Comparison of ENCODE assay signal across 8 cellular contexts in the genomic region with DNA sequence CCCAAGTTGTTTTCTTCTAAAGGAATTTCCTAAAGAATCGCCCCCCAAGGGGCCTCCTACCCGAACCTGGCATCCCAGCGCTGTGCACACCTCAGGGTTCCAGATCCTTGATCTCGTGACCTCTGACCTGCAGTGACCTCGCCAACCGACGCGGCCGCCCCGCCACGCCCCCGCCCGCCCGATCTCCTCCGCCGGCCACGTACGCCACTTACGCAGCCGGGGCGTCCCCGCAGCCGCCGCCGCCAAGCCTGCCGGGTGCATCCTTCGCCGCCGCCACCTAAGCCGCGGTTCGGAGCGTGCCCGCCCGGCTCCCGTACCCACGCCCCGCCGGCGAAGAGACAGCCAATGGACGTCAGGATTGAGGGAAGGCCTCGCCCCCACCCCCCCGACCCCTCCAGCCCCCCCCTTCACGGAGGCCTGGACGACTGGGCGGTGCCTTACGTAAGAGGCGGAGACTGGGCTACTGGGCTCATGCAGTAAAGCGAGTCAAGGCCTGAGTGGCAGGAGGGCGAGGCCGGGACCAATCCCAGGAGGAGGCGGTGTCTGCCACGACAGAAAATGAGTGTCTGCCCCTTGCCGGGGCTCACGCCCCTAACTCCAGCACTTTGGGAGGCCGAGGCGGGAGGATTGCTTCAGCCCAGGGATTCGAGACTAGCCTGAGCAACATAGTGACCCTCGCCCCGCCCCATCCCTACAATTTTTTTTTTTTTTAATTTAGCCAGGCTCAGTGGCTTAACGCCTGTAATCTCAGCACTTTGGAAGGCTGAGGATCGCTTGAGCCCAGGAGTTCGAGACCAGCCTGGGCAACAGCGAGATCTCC. TPM values are rescaled to one million over a fixed set of nuclear protein-coding genes. Genes with fewer than 3 reads are reported as not detected.
DNase-seq lines count a peak whose midpoint lies in the region; ATAC-seq, FAIRE-seq and TF ChIP-seq lines count a peak whose summit lies in the region.

A gene with protein sequence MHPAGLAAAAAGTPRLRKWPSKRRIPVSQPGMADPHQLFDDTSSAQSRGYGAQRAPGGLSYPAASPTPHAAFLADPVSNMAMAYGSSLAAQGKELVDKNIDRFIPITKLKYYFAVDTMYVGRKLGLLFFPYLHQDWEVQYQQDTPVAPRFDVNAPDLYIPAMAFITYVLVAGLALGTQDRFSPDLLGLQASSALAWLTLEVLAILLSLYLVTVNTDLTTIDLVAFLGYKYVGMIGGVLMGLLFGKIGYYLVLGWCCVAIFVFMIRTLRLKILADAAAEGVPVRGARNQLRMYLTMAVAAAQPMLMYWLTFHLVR (minus strand): TSS at position 291 of the 820 bp plus-strand sequence. CDS start 30 bp downstream, at position 261.

- H3K4me1 Mint-ChIP-seq in Calu3 (ENCODE audit: low read depth, unreplicated experiment): peaks cover 16% of the 10 kb centered on the region
- peaks cover 47% of the 10 kb centered on the region for H3K4me1 Mint-ChIP-seq in activated CD8-positive, alpha-beta memory T cell treated with anti-CD3 and anti-CD28 coated beads, Interleukin-2, amount 10 ng/mL, durations not matched to agents 7 days and 5 days

- H3K14ac ChIP-seq in H1 (ENCODE audit: insufficient read length): no peak within 1 kb of the TSS

- H2AK5ac ChIP-seq in H1 (ENCODE audit: low read depth, low read length) (no peak within 1 kb of the TSS), mesendoderm (ENCODE audit: low read length) (peak within 1 kb of the TSS; percentile 85)

- peak; percentile 81 for ATAC-seq in GM21423 (IDR thresholded peaks at IDR 0.05; ENCODE audit: unreplicated experiment)
- peak; percentile 94 for ATAC-seq in activated CD8-positive, alpha-beta memory T cell treated with anti-CD3 and anti-CD28 coated beads, Interleukin-2, amount 10 ng/mL, durations not matched to agents 7 days and 5 days

- no peaks in the 10 kb centered on the region; the same call in 1 of the 2 replicates for H3K4me1 ChIP-seq in HUES48 (ENCODE audit: control insufficient read depth, insufficient read depth, low read length)
- peaks cover 4% of the 10 kb centered on the region for H3K4me1 ChIP-seq in NT2/D1 (ENCODE audit: insufficient read depth, insufficient read length)
- peaks cover 0 to 11% (median 3%) of the 10 kb centered on the region in 4 experiments; a peak in 5 of 7 replicates for H3K4me1 ChIP-seq in H1 (replicated peaks in 1 of 4; ENCODE audit: control insufficient read depth in 3 of 4, insufficient read depth in 4 of 4, low read length in 3 of 4)
- no peaks in the 10 kb centered on the region for H3K4me1 ChIP-seq in mesendoderm (ENCODE audit: control insufficient read depth, low read depth, low read length)

- H2BK15ac ChIP-seq in H1 (ENCODE audit: low read length) (no peak within 1 kb of the TSS), mesendoderm (replicated peaks; ENCODE audit: low read depth) (no peak within 1 kb of the TSS)

- peak; percentile 98 for DNase-seq in Calu3
- DNase-seq in NT2/D1 (ENCODE audit: low read depth, low spot score): peak; percentile 88
- DNase-seq in activated CD8-positive, alpha-beta memory T cell treated with anti-CD3 and anti-CD28 coated beads, Interleukin-2, amount 10 ng/mL, durations not matched to agents 7 days and 5 days: peak; percentile 98
- DNase-seq in H1 (ENCODE audit: low read depth in 1 of 2, low spot score in 2 of 2): peak; percentile 92 to 94
- peak; percentile 99 for DNase-seq in mesendoderm
- DNase-seq in stimulated activated CD8-positive, alpha-beta memory T cell treated with anti-CD3 and anti-CD28 coated beads, Interleukin-12 subunit alpha, Interleukin-12 subunit beta, amount 100 ng/mL, for 4 hours (ENCODE audit: low read depth): peak; percentile 90

- no peaks in the 10 kb centered on the region for H3K9me3 ChIP-seq in HUES48 (ENCODE audit: control insufficient read depth, insufficient read depth, low read length)
- no peaks in the 10 kb centered on the region for H3K9me3 ChIP-seq in NT2/D1 (ENCODE audit: insufficient read depth, low read length)
- no peaks in the 10 kb centered on the region for H3K9me3 ChIP-seq in H1 (ENCODE audit: insufficient read depth in 2 of 2, low read depth in 1 of 2, low read length in 1 of 2)

- 10% methylated on average over 27 of the region's 64 CpGs; no CpG with 5 or more reads in 1 of the 2 experiments for WGBS in H1 (ENCODE audit: extremely low coverage in 1 of 2, insufficient coverage in 1 of 2, insufficient read length in 1 of 2, insufficient replicate concordance in 2 of 2, low coverage in 1 of 2, low lambda C conversion rate in 2 of 2, missing lambda C conversion rate in 1 of 2), 2 experiments
- WGBS in mesendoderm (ENCODE audit: extremely low coverage, insufficient coverage, low lambda C conversion rate): no CpG with 5 or more reads among the region's 64 CpGs

- POLR2A ChIA-PET in H1 (lab: Charles Lee; ENCODE audit: partially characterized antibody): interaction anchor here (0.9 to 3.7 kb wide), 3 partner anchors 11 to 51 kb away, joined by 4 to 17 read pairs (median 5); partner anchors contain the start of genes C19orf33 and SPINT2

- no peak for FAIRE-seq in H1 (lab: Jason Lieb, UNC)

- no TSS peak for BruUV-seq in Calu3 (replicated peaks; lab: Mats Ljungman, UMichigan)

- H3K4me3 Mint-ChIP-seq in Calu3 (ENCODE audit: low read depth, unreplicated experiment): peak within 1 kb of the TSS; percentile 75
- H3K4me3 Mint-ChIP-seq in activated CD8-positive, alpha-beta memory T cell treated with anti-CD3 and anti-CD28 coated beads, Interleukin-2, amount 10 ng/mL, durations not matched to agents 7 days and 5 days: peak within 1 kb of the TSS; percentile 94

- no peak within 1 kb of the TSS for H2BK20ac ChIP-seq in H1 (ENCODE audit: low read length)

- TF ChIP-seq EP300 in H1 (IDR thresholded peaks at IDR 0.05; ENCODE audit: borderline replicate concordance in 1 of 2, low read depth in 2 of 2, low read length in 2 of 2): no peak

- H3K27ac ChIP-seq in HUES48 (ENCODE audit: low read depth, low read length): peak within 1 kb of the TSS; percentile 81
- H3K27ac ChIP-seq in H1 (ENCODE audit: low read depth, low read length): peak within 1 kb of the TSS; percentile 73
- peak within 1 kb of the TSS; percentile 27 for H3K27ac ChIP-seq in mesendoderm (ENCODE audit: low read depth, low read length)

- H4K8ac ChIP-seq in H1 (ENCODE audit: extremely low read depth, insufficient read depth, low read length) (peak within 1 kb of the TSS; percentile 39), mesendoderm (ENCODE audit: low read depth, low read length) (no peak within 1 kb of the TSS)

- H3K23me2 ChIP-seq in H1 (ENCODE audit: low read depth, low read length): peaks cover 15% of the 10 kb centered on the region; the same call in 1 of the 2 replicates

- peak within 1 kb of the TSS; percentile 60; the same call in 1 of the 2 replicates for H2BK12ac ChIP-seq in H1 (ENCODE audit: low read depth, low read length)

- H3K4me2 ChIP-seq in H1 (ENCODE audit: insufficient read depth in 1 of 2, low read depth in 2 of 2, low read length in 2 of 2) (peak within 1 kb of the TSS; percentile 77 to 90), mesendoderm (ENCODE audit: low read length) (peak within 1 kb of the TSS; percentile 96)

- H3K56ac ChIP-seq in H1 (replicated peaks; ENCODE audit: insufficient read length, low read depth, low read length) (no peak within 1 kb of the TSS), mesendoderm (ENCODE audit: low read length) (peak within 1 kb of the TSS; percentile 94)

- H3K4ac ChIP-seq in H1 (replicated peaks; ENCODE audit: insufficient read length, low read depth, low read length): peak within 1 kb of the TSS; percentile 44
- no peak within 1 kb of the TSS for H3K4ac ChIP-seq in mesendoderm (ENCODE audit: low read depth, low read length)

- H2BK120ac ChIP-seq in H1 (replicated peaks; ENCODE audit: low read depth, low read length): no peak within 1 kb of the TSS
- H2BK120ac ChIP-seq in mesendoderm (ENCODE audit: low read depth, low read length): peak within 1 kb of the TSS; percentile 30

- H2BK5ac ChIP-seq in H1 (ENCODE audit: low read depth, low read length): peak within 1 kb of the TSS; percentile 36
- H2BK5ac ChIP-seq in mesendoderm (ENCODE audit: low read length): no peak within 1 kb of the TSS

- no peaks in the 10 kb centered on the region for H4K20me1 ChIP-seq in H1 (replicated peaks in 1 of 2; ENCODE audit: control insufficient read depth in 1 of 2, insufficient read depth in 2 of 2, low read length in 2 of 2)

- H3K4me3 ChIP-seq in HUES48 (ENCODE audit: low read depth, low read length): peak within 1 kb of the TSS; percentile 90
- H3K4me3 ChIP-seq in NT2/D1 (ENCODE audit: insufficient read length, low read depth): peak within 1 kb of the TSS; percentile 72
- peak within 1 kb of the TSS; percentile 61 to 89 (median 64) for H3K4me3 ChIP-seq in H1 (ENCODE audit: extremely low read depth in 1 of 4, insufficient read depth in 2 of 4, low read depth in 3 of 4, low read length in 4 of 4)
- peak within 1 kb of the TSS; percentile 92 for H3K4me3 ChIP-seq in mesendoderm (ENCODE audit: low read length)

- peak within 1 kb of the TSS; percentile 60; the same call in 1 of the 2 replicates for H2AFZ ChIP-seq in H1 (ENCODE audit: low read length)

- peaks cover 2% of the 10 kb centered on the region; the same call in 1 of the 2 replicates for H3K79me1 ChIP-seq in H1 (ENCODE audit: low read depth, low read length)
- peaks cover 7% of the 10 kb centered on the region for H3K79me1 ChIP-seq in mesendoderm (ENCODE audit: low read length)

- H3K27ac Mint-ChIP-seq in Calu3 (ENCODE audit: unreplicated experiment): peak within 1 kb of the TSS; percentile 79
- peak within 1 kb of the TSS; percentile 97 for H3K27ac Mint-ChIP-seq in activated CD8-positive, alpha-beta memory T cell treated with anti-CD3 and anti-CD28 coated beads, Interleukin-2, amount 10 ng/mL, durations not matched to agents 7 days and 5 days

- no peaks in the 10 kb centered on the region for H3K9me3 Mint-ChIP-seq in Calu3 (ENCODE audit: low read depth, unreplicated experiment)
- H3K9me3 Mint-ChIP-seq in activated CD8-positive, alpha-beta memory T cell treated with anti-CD3 and anti-CD28 coated beads, Interleukin-2, amount 10 ng/mL, durations not matched to agents 7 days and 5 days (ENCODE audit: low read depth): no peaks in the 10 kb centered on the region

- peak within 1 kb of the TSS; percentile 68 for H4K91ac ChIP-seq in H1 (replicated peaks; ENCODE audit: insufficient read length, low read length)

- no peak for TF ChIP-seq RAD21 in H1 (IDR thresholded peaks at IDR 0.05 in 1 of 2, conservative IDR thresholded peaks at IDR 0.05 in 1 of 2; ENCODE audit: low read depth in 2 of 2, low read length in 2 of 2)

- H4K5ac ChIP-seq in H1 (ENCODE audit: insufficient read length, low read depth, low read length): peak within 1 kb of the TSS; percentile 32
- no peak within 1 kb of the TSS for H4K5ac ChIP-seq in mesendoderm (ENCODE audit: low read length)

- H3K36me3 ChIP-seq in HUES48 (ENCODE audit: control insufficient read depth, insufficient read depth, low read length) (no peaks in the 10 kb centered on the region), NT2/D1 (ENCODE audit: insufficient read depth, insufficient read length, low read length) (peaks cover 5% of the 10 kb centered on the region), H1 (ENCODE audit: control insufficient read depth in 2 of 4, insufficient read depth in 4 of 4, low read length in 3 of 4) (no peaks in the 10 kb centered on the region), mesendoderm (ENCODE audit: control insufficient read depth, insufficient read depth, low read length) (no peaks in the 10 kb centered on the region)

- H3K36me3 Mint-ChIP-seq in Calu3 (ENCODE audit: insufficient read depth, unreplicated experiment): peaks cover 41% of the 10 kb centered on the region
- H3K36me3 Mint-ChIP-seq in activated CD8-positive, alpha-beta memory T cell treated with anti-CD3 and anti-CD28 coated beads, Interleukin-2, amount 10 ng/mL, durations not matched to agents 7 days and 5 days: peaks cover 2% of the 10 kb centered on the region

- TF ChIP-seq CTCF in Calu3 (IDR thresholded peaks at IDR 0.05; ENCODE audit: unreplicated experiment) (no peak), H1 (IDR thresholded peaks at IDR 0.05; ENCODE audit: control extremely low read depth in 1 of 3, insufficient read depth in 1 of 3, low read depth in 1 of 3, low read length in 3 of 3) (no peak)

- TF ChIP-seq POLR2A in H1 (IDR thresholded peaks at IDR 0.05; ENCODE audit: control extremely low read depth in 1 of 2, low read depth in 2 of 2, low read length in 2 of 2): no peak; a peak in 1 of 3 replicates

- intact Hi-C loops in Calu3 (cut with micrococcal nuclease; ENCODE audit: unreplicated experiment): no loop called here

- peak within 1 kb of the TSS; percentile 71 for H3K9ac ChIP-seq in HUES48 (ENCODE audit: low read depth, low read length)
- H3K9ac ChIP-seq in NT2/D1 (ENCODE audit: insufficient read length, low read depth): peak within 1 kb of the TSS; percentile 92
- H3K9ac ChIP-seq in H1 (replicated peaks in 1 of 4; ENCODE audit: extremely low read depth in 1 of 4, low read depth in 3 of 4, low read length in 3 of 4): peak within 1 kb of the TSS; percentile 51 to 68 (median 64)
- peak within 1 kb of the TSS; percentile 96 for H3K9ac ChIP-seq in mesendoderm (ENCODE audit: low read length)

- CTCF ChIA-PET in Calu3 (lab: Charles Lee) (interaction anchor here (0.7 kb wide), 1 partner anchor 27 kb away, joined by 3 read pairs; no protein-coding TSS in a partner anchor), H1 (lab: Charles Lee; ENCODE audit: partially characterized antibody) (no interaction called here)
- CTCF ChIA-PET in activated CD8-positive, alpha-beta memory T cell treated with anti-CD3 and anti-CD28 coated beads, Interleukin-2, amount 10 ng/mL, durations not matched to agents 7 days and 5 days (lab: Charles Lee): no interaction called here

- H3K27me3 Mint-ChIP-seq in Calu3 (ENCODE audit: unreplicated experiment): peaks cover 38% of the 10 kb centered on the region
- no peaks in the 10 kb centered on the region for H3K27me3 Mint-ChIP-seq in activated CD8-positive, alpha-beta memory T cell treated with anti-CD3 and anti-CD28 coated beads, Interleukin-2, amount 10 ng/mL, durations not matched to agents 7 days and 5 days

- no peak within 1 kb of the TSS for H3K23ac ChIP-seq in H1 (ENCODE audit: insufficient read length)
- no peak within 1 kb of the TSS for H3K23ac ChIP-seq in mesendoderm (ENCODE audit: low read length)

- H3K79me2 ChIP-seq in H1 (ENCODE audit: control insufficient read depth in 1 of 2, insufficient read depth in 2 of 2, low read length in 2 of 2) (peaks cover 0 to 18% of the 10 kb centered on the region in 2 experiments; a peak in 2 of 4 replicates), mesendoderm (ENCODE audit: control insufficient read depth, insufficient read depth, low read length) (peaks cover 2% of the 10 kb centered on the region)

- no peak within 1 kb of the TSS; the same call in 1 of the 2 replicates for H3K18ac ChIP-seq in H1 (ENCODE audit: extremely low read depth, low read length)
- H3K18ac ChIP-seq in mesendoderm (ENCODE audit: low read length): peak within 1 kb of the TSS; percentile 24

- H3K27me3 ChIP-seq in HUES48 (ENCODE audit: control insufficient read depth, insufficient read depth, low read length): peaks cover 28% of the 10 kb centered on the region
- H3K27me3 ChIP-seq in NT2/D1 (ENCODE audit: insufficient read depth, insufficient read length): peaks cover 32% of the 10 kb centered on the region
- H3K27me3 ChIP-seq in H1 (replicated peaks in 1 of 4; ENCODE audit: control insufficient read depth in 3 of 4, extremely low read depth in 1 of 4, insufficient read depth in 3 of 4, low read length in 3 of 4): peaks cover 0 to 29% (median 16%) of the 10 kb centered on the region in 4 experiments; a peak in 6 of 7 replicates
- H3K27me3 ChIP-seq in mesendoderm (ENCODE audit: insufficient read depth, low read length, poor library complexity): no peaks in the 10 kb centered on the region

RNA-seq across cellular contexts. Expression of the gene that starts here (rescaled TPM):
- 45.0 and 45.4 TPM in 2 replicates for total RNA-seq in Calu3 (2022)
- 10 to 100 TPM; 69.7 to 76.7 TPM for total RNA-seq in activated CD8-positive, alpha-beta memory T cell treated with anti-CD3 and anti-CD28 coated beads, Interleukin-2, amount 10 ng/mL, durations not matched to agents 7 days and 5 days
- total RNA-seq in H1 (2021; fragmentation: NEBNext Ultra II Directional; extraction: Animal tissue kit (Norgen Biotek cat#: 25700)): 89.6 and 94.3 TPM in 2 replicates
- polyA plus RNA-seq in H1 (2011; rRNA removed): 305 and 441 TPM in 2 replicates
- 247 TPM for polyA plus RNA-seq in H1 (2011; cell fraction: cytosol; rRNA removed)
- polyA plus RNA-seq in H1 (2011; cell fraction: nucleus; rRNA removed): 210 TPM
- polyA plus RNA-seq in H1 (2012, experiment 1 of 2): 79.2 to 125 TPM (median 115 TPM) in 4 replicates
- 162 TPM for polyA plus RNA-seq in H1 (2012, experiment 2 of 2)
- 131 TPM for polyA plus RNA-seq in H1 (2013, experiment 1 of 2)
- polyA plus RNA-seq in H1 (2013, experiment 2 of 2): 143 TPM
- 72.3 and 89.1 TPM in 2 replicates for polyA minus RNA-seq in H1 (2011; rRNA and poly(A)+ RNA removed)
- 69.9 TPM for polyA minus RNA-seq in H1 (2011; cell fraction: cytosol; rRNA and poly(A)+ RNA removed)
- 41.8 TPM for polyA minus RNA-seq in H1 (2011; cell fraction: nucleus; rRNA and poly(A)+ RNA removed)
- polyA plus RNA-seq in mesendoderm (2013, experiment 1 of 2): 47.5 TPM
- 49.6 TPM for polyA plus RNA-seq in mesendoderm (2013, experiment 2 of 2)

Comparison
In these comparisons a context has a peak if more than half of its experiments do, and no peak if none do; other contexts are left out.
1. Peak in every context shown above with its lines: DNase-seq, ATAC-seq, H3K4me3 ChIP-seq and H3K27ac ChIP-seq.
2. H3K27ac ChIP-seq: peak in every context shown above with its lines; median percentile 81 in HUES48; 73 in H1; 27 in mesendoderm.